In the genomic region with DNA sequence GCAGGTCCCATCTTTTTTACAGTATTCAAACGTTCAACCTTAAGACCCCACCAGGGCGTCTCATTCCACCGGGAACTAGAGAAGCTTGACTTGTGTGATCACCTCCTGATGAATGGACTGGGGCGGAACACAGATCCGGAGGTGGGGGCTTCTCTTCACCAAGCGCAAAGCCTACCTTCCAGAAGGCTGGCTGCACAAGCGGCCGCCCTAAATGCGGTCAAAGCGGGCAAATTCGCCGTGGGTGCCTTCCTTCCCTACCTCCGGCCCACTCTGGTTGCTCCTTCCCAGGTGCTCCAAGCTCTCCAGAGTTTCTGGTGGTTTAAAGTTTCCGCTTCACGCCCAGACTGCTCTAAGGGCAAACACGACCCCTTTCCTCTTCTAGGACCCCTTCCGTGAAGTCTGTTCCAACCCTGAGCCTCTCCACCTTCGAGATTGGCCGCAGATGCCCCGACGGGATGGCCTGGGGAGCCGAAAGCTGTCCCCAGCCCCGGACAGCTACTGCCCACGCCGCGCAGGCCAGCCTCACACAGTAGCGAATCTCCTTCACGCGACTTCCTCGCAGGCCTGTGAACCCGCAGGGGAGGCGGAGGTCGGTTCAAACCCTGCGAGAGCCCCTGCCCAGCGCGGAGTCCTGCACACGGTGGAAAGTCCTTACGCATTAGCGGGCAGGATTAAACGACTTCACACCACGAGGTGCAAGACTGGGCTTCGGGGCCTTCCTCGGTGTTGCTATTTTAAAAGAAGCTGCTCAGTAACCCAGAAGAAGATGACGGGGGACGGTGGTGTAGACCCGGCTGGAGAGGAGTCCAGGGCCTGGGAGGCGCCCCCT, we compare ENCODE assay signal across 8 cellular contexts. TPM values are rescaled to one million over a fixed set of nuclear protein-coding genes. Genes with fewer than 3 reads are reported as not detected.
DNase-seq lines count a peak whose midpoint lies in the region; ATAC-seq and TF ChIP-seq lines count a peak whose summit lies in the region.

No MANE protein-coding gene starts in this region.

- BruUV-seq in MCF 10A (replicated peaks; lab: Mats Ljungman, UMichigan): TSS peak; percentile 48

- no peaks in the 10 kb centered on the region for H3K36me3 ChIP-seq in Peyer's patch
- H3K36me3 ChIP-seq in subcutaneous abdominal adipose tissue (ENCODE audit: control insufficient read depth in 5 of 5, insufficient read depth in 5 of 5, low read length in 5 of 5): no peaks in the 10 kb centered on the region

- no peaks in the 10 kb centered on the region for H3K9me3 Mint-ChIP-seq in MCF 10A (ENCODE audit: unreplicated experiment)

- intact Hi-C loops in MCF 10A (cut with micrococcal nuclease): loop anchor here (1.0 to 2.0 kb wide), 2 partner anchors 24 to 45 kb away; no protein-coding TSS in a partner anchor

- H3K27me3 ChIP-seq in Peyer's patch (peaks cover 0 to 8% of the 10 kb centered on the region in 2 donors), subcutaneous abdominal adipose tissue (ENCODE audit: control insufficient read depth in 5 of 5, insufficient read depth in 4 of 5, low read length in 5 of 5) (no peaks in the 10 kb centered on the region)

- peaks cover 10% of the 10 kb centered on the region for H3K4me1 Mint-ChIP-seq in MCF 10A (ENCODE audit: insufficient read depth, unreplicated experiment)

- TF ChIP-seq POLR2A in Peyer's patch (IDR thresholded peaks at IDR 0.05) (no peak), GM18505 (IDR thresholded peaks at IDR 0.05; ENCODE audit: borderline replicate concordance, extremely low read depth, insufficient read depth, insufficient read length) (no peak)

- H3K4me1 ChIP-seq in Peyer's patch: peaks cover 0 to 21% (median 5%) of the 10 kb centered on the region in 4 donors
- H3K4me1 ChIP-seq in subcutaneous abdominal adipose tissue (ENCODE audit: control insufficient read depth in 5 of 5, insufficient read depth in 5 of 5, low read length in 5 of 5): peaks cover 1 to 40% (median 30%) of the 10 kb centered on the region in 5 donors

- H3K27ac ChIP-seq in Peyer's patch (peak overlapping the region; percentile 73 to 96 (median 86)), subcutaneous abdominal adipose tissue (ENCODE audit: low read depth, low read length) (peak overlapping the region; percentile 97)

- H3K4me3 ChIP-seq in Peyer's patch (peak overlapping the region; percentile 57 to 88 (median 70)), subcutaneous abdominal adipose tissue (ENCODE audit: low read depth in 1 of 5, low read length in 5 of 5) (peak overlapping the region; percentile 52 to 90 (median 83))

- CTCF ChIA-PET in MCF 10A (lab: Yijun Ruan, JAX): interaction anchor here (0.5 to 5.8 kb wide), 8 partner anchors 10 to 1310 kb away, joined by 3 to 46 read pairs (median 4); no protein-coding TSS in a partner anchor

- TF ChIP-seq CTCF in Peyer's patch (IDR thresholded peaks at IDR 0.05): no peak
- no peak for TF ChIP-seq CTCF in MCF 10A (IDR thresholded peaks at IDR 0.05; ENCODE audit: unreplicated experiment)

- peak overlapping the region; percentile 78 for H3K4me3 Mint-ChIP-seq in MCF 10A (ENCODE audit: unreplicated experiment)

- H3K9me3 ChIP-seq in Peyer's patch: no peaks in the 10 kb centered on the region
- H3K9me3 ChIP-seq in subcutaneous abdominal adipose tissue (ENCODE audit: control insufficient read depth in 5 of 5, low read length in 5 of 5): no peaks in the 10 kb centered on the region

- peaks cover 6% of the 10 kb centered on the region for H3K36me3 Mint-ChIP-seq in MCF 10A (ENCODE audit: insufficient read depth, unreplicated experiment)

- no peak for DNase-seq in Peyer's patch
- no peak for DNase-seq in MCF 10A (ENCODE audit: unreplicated experiment)
- DNase-seq in left kidney (ENCODE audit: low read depth, low spot score): peak; percentile 72
- DNase-seq in AG08396 (ENCODE audit: low spot score): no peak
- DNase-seq in NAMALWA (ENCODE audit: low spot score): no peak

- POLR2A ChIA-PET in MCF 10A (lab: Yijun Ruan, JAX): interaction anchor here (0.8 to 7.5 kb wide), 10 partner anchors 7 to 346 kb away, joined by 3 to 112 read pairs (median 8); no protein-coding TSS in a partner anchor

- peak overlapping the region; percentile 16 to 92 (median 90) for H3K9ac ChIP-seq in subcutaneous abdominal adipose tissue (ENCODE audit: low read length in 5 of 5)

- H3K27ac Mint-ChIP-seq in MCF 10A (ENCODE audit: low read depth, unreplicated experiment): peak overlapping the region; percentile 75

- ATAC-seq in GM18505 (IDR thresholded peaks at IDR 0.05; ENCODE audit: unreplicated experiment) (no peak), HG02763 (IDR thresholded peaks at IDR 0.05; ENCODE audit: unreplicated experiment) (no peak)

- no peaks in the 10 kb centered on the region for H3K27me3 Mint-ChIP-seq in MCF 10A (ENCODE audit: insufficient read depth, unreplicated experiment)

RNA-seq across cellular contexts. Expression of gene WWC2, which starts 1.6 kb away (rescaled TPM):
- 10 to 100 TPM in 1 of 4 donors, 1 to 10 TPM in 3; 4.6 to 40.4 (median 9.5) TPM for total RNA-seq in Peyer's patch
- total RNA-seq in MCF 10A (2022): 38.6 and 42.4 TPM in 2 replicates
